ENCODE assay signal across 1 cellular context in genomic region chr1:179029293-179029692, GRCh38.
A peak's percentile ranks its signal among the peaks of the same experiment; 100 is the strongest.
TF ChIP-seq lines count a peak whose summit lies in the region.

No MANE protein-coding gene starts in this region.

TF ChIP-seq in K562, 482 proteins besides CTCF, POLR2A, EP300 and RAD21 (continues in another document):
- peak; percentile 69 for TF ChIP-seq SMARCC2 (IDR thresholded peaks at IDR 0.05; ENCODE audit: low read depth)
- TF ChIP-seq SOX6 (IDR thresholded peaks at IDR 0.05): peak; percentile 96
- peak; percentile 62; the same call in 1 of the 2 replicates for TF ChIP-seq MTA1 (IDR thresholded peaks at IDR 0.05; ENCODE audit: borderline replicate concordance)
- TF ChIP-seq ESRRA (IDR thresholded peaks at IDR 0.05; ENCODE audit: borderline replicate concordance, low read depth): 0 out of 2 replicates have a peak, but pooled peaks have one; percentile 23
- TF ChIP-seq POLR3A (IDR thresholded peaks at IDR 0.05; ENCODE audit: borderline replicate concordance, extremely low read depth, insufficient read depth, insufficient read length): no peak
- no peak for TF ChIP-seq ATF1 (CRISPR knock-in tag; IDR thresholded peaks at IDR 0.05)
- TF ChIP-seq ATF1 (tag; IDR thresholded peaks at IDR 0.05): 0 out of 2 replicates have a peak, but pooled peaks have one; percentile 29
- no peak for TF ChIP-seq SMAD4 (CRISPR knock-in tag; conservative IDR thresholded peaks at IDR 0.05)
- TF ChIP-seq TCF3 (CRISPR knock-in tag; IDR thresholded peaks at IDR 0.05): peak; percentile 72
- TF ChIP-seq ARNT (IDR thresholded peaks at IDR 0.05): peak in 1 of 2 experiments; percentile 82; a peak in 1 of 4 replicates
- peak; percentile 75 for TF ChIP-seq CBFA2T2 (conservative IDR thresholded peaks at IDR 0.05)
- TF ChIP-seq BCOR (IDR thresholded peaks at IDR 0.05): peak; percentile 37; the same call in 1 of the 2 replicates
- 0 out of 2 replicates have a peak, but pooled peaks have one; percentile 12 for TF ChIP-seq C11orf30 (IDR thresholded peaks at IDR 0.05; ENCODE audit: low read depth)
- peak; percentile 71 for TF ChIP-seq SMARCE1 (IDR thresholded peaks at IDR 0.05)
- no peak for TF ChIP-seq AFF4 (CRISPR knock-in tag; IDR thresholded peaks at IDR 0.05)
- TF ChIP-seq CREM (IDR thresholded peaks at IDR 0.05; ENCODE audit: low read depth): 0 out of 2 replicates have a peak, but pooled peaks have one; percentile 33
- TF ChIP-seq JUND (IDR thresholded peaks at IDR 0.05; ENCODE audit: borderline replicate concordance, low read depth, low read length): 0 out of 2 replicates have a peak, but pooled peaks have one; percentile 35
- TF ChIP-seq JUND (tag; IDR thresholded peaks at IDR 0.05; ENCODE audit: borderline replicate concordance, low read depth, low read length): peak; percentile 55; the same call in 1 of the 3 replicates
- TF ChIP-seq ZEB2 (IDR thresholded peaks at IDR 0.05): peak; percentile 78
- no peak for TF ChIP-seq PHB (CRISPR knock-in tag; IDR thresholded peaks at IDR 0.05)
- TF ChIP-seq GATA2 (CRISPR knock-in tag; IDR thresholded peaks at IDR 0.05): peak; percentile 68
- TF ChIP-seq NCOR1 (IDR thresholded peaks at IDR 0.05): peak; percentile 73
- peak; percentile 90 for TF ChIP-seq ARID1B (IDR thresholded peaks at IDR 0.05)
- TF ChIP-seq ZBTB26 (CRISPR knock-in tag; IDR thresholded peaks at IDR 0.05): no peak
- no peak for TF ChIP-seq TARDBP (IDR thresholded peaks at IDR 0.05)
- no peak for TF ChIP-seq GABPA (tag; conservative IDR thresholded peaks at IDR 0.05; ENCODE audit: low read depth)
- no peak; the same call in 1 of the 2 replicates for TF ChIP-seq ZSCAN29 (IDR thresholded peaks at IDR 0.05)
- TF ChIP-seq MECOM (CRISPR knock-in tag; IDR thresholded peaks at IDR 0.05): peak; percentile 88
- TF ChIP-seq HMBOX1 (IDR thresholded peaks at IDR 0.05): peak; percentile 71
- TF ChIP-seq TEAD1 (CRISPR knock-in tag; IDR thresholded peaks at IDR 0.05): 0 out of 4 replicates have a peak, but pooled peaks of 1 of the 2 experiments have one; percentile 45
- no peak for TF ChIP-seq ZNF785 (CRISPR knock-in tag; IDR thresholded peaks at IDR 0.05)
- TF ChIP-seq ZNF592 (IDR thresholded peaks at IDR 0.05): 0 out of 2 replicates have a peak, but pooled peaks have one; percentile 48
- no peak for TF ChIP-seq PCBP2 (IDR thresholded peaks at IDR 0.05; ENCODE audit: low read depth, low read length, poor library complexity, severe bottlenecking)
- peak; percentile 88 for TF ChIP-seq SMARCA4 (IDR thresholded peaks at IDR 0.05)
- 0 out of 3 replicates have a peak, but pooled peaks of 1 of the 2 experiments have one; percentile 39 for TF ChIP-seq CBX3 (IDR thresholded peaks at IDR 0.05; ENCODE audit: borderline replicate concordance in 1 of 2, low read length in 2 of 2)
- TF ChIP-seq ZBTB33 (CRISPR knock-in tag; IDR thresholded peaks at IDR 0.05): no peak
- TF ChIP-seq GATAD2A (IDR thresholded peaks at IDR 0.05): peak; percentile 80; the same call in 1 of the 2 replicates
- no peak for TF ChIP-seq RREB1 (CRISPR knock-in tag; IDR thresholded peaks at IDR 0.05)
- TF ChIP-seq ZNF282 (CRISPR knock-in tag; IDR thresholded peaks at IDR 0.05): no peak
- no peak for TF ChIP-seq SREBF1 (IDR thresholded peaks at IDR 0.05; ENCODE audit: borderline replicate concordance, low read depth, low read length)
- peak; percentile 93 for TF ChIP-seq PKNOX1 (IDR thresholded peaks at IDR 0.05)
- TF ChIP-seq LEF1 (IDR thresholded peaks at IDR 0.05): peak; percentile 78; the same call in 1 of the 2 replicates
- no peak for TF ChIP-seq PHF20 (IDR thresholded peaks at IDR 0.05; ENCODE audit: partially characterized antibody)
- no peak for TF ChIP-seq IFI16 (CRISPR knock-in tag; IDR thresholded peaks at IDR 0.05)
- no peak for TF ChIP-seq CEBPB (tag; IDR thresholded peaks at IDR 0.05)
- TF ChIP-seq HDAC1 (IDR thresholded peaks at IDR 0.05): peak in 1 of 2 experiments; percentile 84; a peak in 3 of 4 replicates
